Comparison of ENCODE assay signal across 12 cellular contexts in genomic region chr9:95089916-95090791, GRCh38.
DNase-seq lines count a peak whose midpoint lies in the region; ATAC-seq, FAIRE-seq and TF ChIP-seq lines count a peak whose summit lies in the region.
"Had no signal": no experiment of that assay in that cellular context is flagged by ENCODE, and none has a peak within 500 bp of the region (broad histone marks: within the 10 kb centered on the region; RNA-seq: fewer than 3 reads in every experiment).

No MANE protein-coding gene starts in this region.

- peak; percentile 31 for TF ChIP-seq CTCF in chondrocyte (IDR thresholded peaks at IDR 0.05)
- no peak for TF ChIP-seq CTCF in left lung (IDR thresholded peaks at IDR 0.05)

- H3K27ac ChIP-seq in left lung (peak overlapping the region; percentile 58 to 72), skin epidermis (peak overlapping the region in 19 of 21 experiments; percentile 1 to 81 (median 73))

- H3K4me3 Mint-ChIP-seq in chondrocyte (ENCODE audit: unreplicated experiment), result no peak overlapping the region
- H3K4me3 Mint-ChIP-seq: activated naive CD4-positive, alpha-beta T cell treated with anti-CD3 and anti-CD28 coated beads, Interleukin-2, amount 50 U/mL, for 24 hours had no signal

- H3K9me3 Mint-ChIP-seq in chondrocyte (ENCODE audit: low read depth), result no peaks in the 10 kb centered on the region
- H3K9me3 Mint-ChIP-seq: activated naive CD4-positive, alpha-beta T cell treated with anti-CD3 and anti-CD28 coated beads, Interleukin-2, amount 50 U/mL, for 24 hours had no signal

- H3K27me3 Mint-ChIP-seq in chondrocyte (ENCODE audit: low read depth), result no peaks in the 10 kb centered on the region
- H3K27me3 Mint-ChIP-seq: activated naive CD4-positive, alpha-beta T cell treated with anti-CD3 and anti-CD28 coated beads, Interleukin-2, amount 50 U/mL, for 24 hours had no signal

- H3K4me3 ChIP-seq in H7 (ENCODE audit: insufficient read depth, low read depth, low read length) (no peak overlapping the region), left lung (no peak overlapping the region), skin epidermis (no peak overlapping the region)

- DNase-seq in H7 (peak; percentile 56), chondrocyte (ENCODE audit: low spot score) (no peak), left lung (peak in 1 of 2 donors; percentile 79), NCI-H1417 (lab: John Stamatoyannopoulos, UW) (no peak), Ammon's horn (ENCODE audit: low spot score) (no peak), RCC 7860 (ENCODE audit: low spot score) (no peak)
- DNase-seq: activated CD4-positive, alpha-beta T cell treated with anti-CD3 and anti-CD28 coated beads for 48 hours; NCI-H1048 had no signal

- peaks cover 27% of the 10 kb centered on the region for H3K36me3 Mint-ChIP-seq in chondrocyte (ENCODE audit: low read depth)
- H3K36me3 Mint-ChIP-seq: activated naive CD4-positive, alpha-beta T cell treated with anti-CD3 and anti-CD28 coated beads, Interleukin-2, amount 50 U/mL, for 24 hours had no signal

- peak overlapping the region; percentile 97 for H3K27ac Mint-ChIP-seq in chondrocyte (ENCODE audit: unreplicated experiment)
- H3K27ac Mint-ChIP-seq: activated naive CD4-positive, alpha-beta T cell treated with anti-CD3 and anti-CD28 coated beads, Interleukin-2, amount 50 U/mL, for 24 hours had no signal

- H3K36me3 ChIP-seq in H7 (replicated peaks; ENCODE audit: control insufficient read depth, insufficient read depth, low read length) (no peaks in the 10 kb centered on the region; the same call in 1 of the 2 replicates), left lung (peaks cover 0 to 34% of the 10 kb centered on the region in 2 donors)

- no peaks in the 10 kb centered on the region for H3K9me3 ChIP-seq in left lung

- no peak for FAIRE-seq in RCC 7860 (lab: Jason Lieb, UNC)
- FAIRE-seq: endothelial cell of umbilical vein had no signal

- peaks cover 93% of the 10 kb centered on the region for H3K4me1 Mint-ChIP-seq in chondrocyte (ENCODE audit: low read depth)

- ATAC-seq in left lung (peak; percentile 9), GM18858 (IDR thresholded peaks at IDR 0.05; ENCODE audit: unreplicated experiment) (no peak)

- H3K4me1 ChIP-seq in left lung, result peaks cover 30 to 35% of the 10 kb centered on the region in 2 donors

- no peaks in the 10 kb centered on the region for H3K27me3 ChIP-seq in H7 (ENCODE audit: control insufficient read depth, insufficient read depth, low read length)
- H3K27me3 ChIP-seq in left lung, result no peaks in the 10 kb centered on the region

- intact Hi-C loops in left lung (cut with DNase I), result no loop called here
